Comparison of ENCODE assay signal across 1 cellular context in the genomic region with DNA sequence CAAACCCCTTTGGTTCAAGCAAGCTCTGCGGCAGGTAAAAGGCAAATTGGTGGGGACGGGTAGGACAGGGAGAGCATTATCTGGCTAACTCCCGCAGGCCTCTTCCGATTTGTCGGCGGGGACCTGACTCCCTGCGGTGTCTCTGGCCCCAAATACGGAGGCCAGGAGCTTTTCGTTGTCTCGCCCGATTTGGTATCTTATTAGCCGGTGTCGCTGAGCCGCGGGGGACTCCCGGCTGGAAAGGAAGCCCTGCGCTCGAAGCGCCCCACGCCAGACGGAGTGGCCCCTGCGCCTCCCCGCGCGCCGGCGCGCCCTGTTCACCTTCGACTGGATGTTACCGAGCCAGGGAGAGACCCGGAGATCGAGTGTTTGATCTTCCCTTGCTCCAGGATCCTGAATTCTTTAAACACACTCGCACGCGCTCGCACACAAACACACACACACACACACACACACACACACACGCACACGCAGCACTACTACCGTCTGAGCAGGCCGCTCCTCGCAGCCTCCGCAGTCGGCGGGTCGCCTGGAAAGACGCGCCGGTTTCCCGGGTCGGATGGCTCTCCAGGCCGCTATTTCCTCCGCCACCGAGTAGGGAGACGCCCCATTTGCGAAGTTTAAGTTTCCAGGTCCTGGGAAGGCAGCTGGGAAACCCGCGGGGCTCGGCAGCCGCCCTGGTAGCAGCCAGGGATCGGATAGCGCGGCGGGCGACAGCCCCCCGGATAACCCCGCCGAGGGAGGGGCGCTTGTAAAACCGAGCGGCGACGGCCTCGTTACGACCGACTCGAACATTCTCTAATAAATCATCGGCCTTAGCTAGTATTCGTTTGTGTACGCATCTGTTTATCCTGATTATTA.
TF ChIP-seq lines count a peak whose summit lies in the region.

No MANE protein-coding gene starts in this region.

TF ChIP-seq in IMR-90, 13 proteins besides CTCF, POLR2A, EP300 and RAD21 (continued from another document):
- TF ChIP-seq MAZ (IDR thresholded peaks at IDR 0.05; ENCODE audit: borderline replicate concordance, low read depth, low read length) (no peak), RFX5 (IDR thresholded peaks at IDR 0.05; ENCODE audit: low read depth, low read length) (no peak), SMC3 (IDR thresholded peaks at IDR 0.05; ENCODE audit: low read depth, low read length) (no peak), MXI1 (IDR thresholded peaks at IDR 0.05; ENCODE audit: borderline replicate concordance, low read depth, low read length) (no peak), RCOR1 (IDR thresholded peaks at IDR 0.05; ENCODE audit: insufficient replicate concordance, low read length) (no peak), CHD1 (IDR thresholded peaks at IDR 0.05; ENCODE audit: low read depth, low read length) (no peak), NFE2L2 (IDR thresholded peaks at IDR 0.05; ENCODE audit: low read depth, low read length) (no peak), FOS (IDR thresholded peaks at IDR 0.05; ENCODE audit: low read depth, low read length) (no peak)
- TF ChIP-seq, protein P1, sequence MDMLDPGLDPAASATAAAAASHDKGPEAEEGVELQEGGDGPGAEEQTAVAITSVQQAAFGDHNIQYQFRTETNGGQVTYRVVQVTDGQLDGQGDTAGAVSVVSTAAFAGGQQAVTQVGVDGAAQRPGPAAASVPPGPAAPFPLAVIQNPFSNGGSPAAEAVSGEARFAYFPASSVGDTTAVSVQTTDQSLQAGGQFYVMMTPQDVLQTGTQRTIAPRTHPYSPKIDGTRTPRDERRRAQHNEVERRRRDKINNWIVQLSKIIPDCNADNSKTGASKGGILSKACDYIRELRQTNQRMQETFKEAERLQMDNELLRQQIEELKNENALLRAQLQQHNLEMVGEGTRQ (IDR thresholded peaks at IDR 0.05; ENCODE audit: low read depth, low read length): no peak
